8 cellular contexts compared by ENCODE assay signal in genomic region chr1:207052736-207053545, GRCh38. TPM values are rescaled to one million over a fixed set of nuclear protein-coding genes. Genes with fewer than 3 reads are reported as not detected.
DNase-seq lines count a peak whose midpoint lies in the region; ATAC-seq and TF ChIP-seq lines count a peak whose summit lies in the region.

Gene PFKFB2 (plus strand): TSS chr1:207053275. CDS start chr1:207054718, 1,443 bp downstream.

- ATAC-seq in HG02610 (IDR thresholded peaks at IDR 0.05; ENCODE audit: unreplicated experiment): peak; percentile 83

- intact Hi-C loops in adrenal gland (cut with DNase I) (no loop called here), ovary (cut with DNase I) (loop anchor here in 1 of 4 donors (10.0 kb wide), 1 partner anchor 352 kb away; no protein-coding TSS in a partner anchor)

- H3K4me1 ChIP-seq in adrenal gland (replicated peaks in 1 of 2) (peaks cover 7 to 46% of the 10 kb centered on the region in 2 donors), cardiac muscle cell (ENCODE audit: low read depth) (peaks cover 11% of the 10 kb centered on the region), ovary (ENCODE audit: insufficient read depth) (peaks cover 7% of the 10 kb centered on the region), thymus (ENCODE audit: control insufficient read depth, insufficient read depth, low read length) (peaks cover 11% of the 10 kb centered on the region)

- peak within 1 kb of the TSS; percentile 80 for H3K4me3 ChIP-seq in GM12865 (ENCODE audit: low read depth, low read length)
- peak within 1 kb of the TSS; percentile 10 to 81 (median 72) for H3K4me3 ChIP-seq in adrenal gland
- peak within 1 kb of the TSS; percentile 58 for H3K4me3 ChIP-seq in cardiac muscle cell
- peak within 1 kb of the TSS; percentile 65 for H3K4me3 ChIP-seq in ovary
- H3K4me3 ChIP-seq in thymus (ENCODE audit: low read length): peak within 1 kb of the TSS; percentile 78

- 0 to 2% (median 1%) methylated on average over 14 to 51 of the region's 51 CpGs for WGBS in adrenal gland, 4 donors
- WGBS in ovary, 3 donors: 0 to 1% (median 1%) methylated on average over 51 of the region's 51 CpGs
- under 1% methylated on average over 51 of the region's 51 CpGs for WGBS in thymus

- no peak for TF ChIP-seq EP300 in ovary (IDR thresholded peaks at IDR 0.05)

- no peaks in the 10 kb centered on the region for H3K27me3 ChIP-seq in adrenal gland
- H3K27me3 ChIP-seq in cardiac muscle cell: no peaks in the 10 kb centered on the region
- H3K27me3 ChIP-seq in ovary: no peaks in the 10 kb centered on the region
- H3K27me3 ChIP-seq in thymus (ENCODE audit: control insufficient read depth, insufficient read depth): no peaks in the 10 kb centered on the region

- TF ChIP-seq POLR2A in adrenal gland (IDR thresholded peaks at IDR 0.05): peak; percentile 90 to 98
- peak; percentile 80 for TF ChIP-seq POLR2A in ovary (IDR thresholded peaks at IDR 0.05)

- peak; percentile 93 for DNase-seq in GM12865 (ENCODE audit: low read depth)
- peak; percentile 99 for DNase-seq in NCI-H128 (lab: John Stamatoyannopoulos, UW; ENCODE audit: unreplicated experiment)
- DNase-seq in SW480 (ENCODE audit: low spot score): peak; percentile 99
- peak; percentile 99 to 100 (median 100) for DNase-seq in adrenal gland
- peak; percentile 95 to 100 for DNase-seq in cardiac muscle cell (ENCODE audit: low read depth in 1 of 2, low spot score in 1 of 2)
- DNase-seq in ovary: peak; percentile 96 to 99 (median 98)

- H3K27ac ChIP-seq in adrenal gland (peak within 1 kb of the TSS; percentile 70 to 95 (median 92)), cardiac muscle cell (peak within 1 kb of the TSS; percentile 89), ovary (peak within 1 kb of the TSS; percentile 75 to 83), thymus (ENCODE audit: low read depth) (peak within 1 kb of the TSS; percentile 89)

- TF ChIP-seq CTCF in GM12865 (IDR thresholded peaks at IDR 0.05; ENCODE audit: insufficient read depth, low read depth, low read length, missing control alignments): peak; percentile 6
- TF ChIP-seq CTCF in adrenal gland (IDR thresholded peaks at IDR 0.05): peak in 4 of 6 experiments; percentile 45 to 69 (median 55)
- TF ChIP-seq CTCF in cardiac muscle cell (IDR thresholded peaks at IDR 0.05; ENCODE audit: low read depth, low read length): no peak
- peak in 1 of 3 donors; percentile 61 for TF ChIP-seq CTCF in ovary (IDR thresholded peaks at IDR 0.05)

- H3K36me3 ChIP-seq in adrenal gland (replicated peaks in 1 of 2) (peaks cover 0 to 10% of the 10 kb centered on the region in 2 donors), cardiac muscle cell (peaks cover 10% of the 10 kb centered on the region), ovary (no peaks in the 10 kb centered on the region), thymus (ENCODE audit: control insufficient read depth, insufficient read depth) (peaks cover 4% of the 10 kb centered on the region)

- no peaks in the 10 kb centered on the region for H3K9me3 ChIP-seq in adrenal gland (replicated peaks in 1 of 3)
- no peaks in the 10 kb centered on the region for H3K9me3 ChIP-seq in cardiac muscle cell (ENCODE audit: low read depth)
- H3K9me3 ChIP-seq in ovary: no peaks in the 10 kb centered on the region
- no peaks in the 10 kb centered on the region for H3K9me3 ChIP-seq in thymus (ENCODE audit: control insufficient read depth)

RNA-seq across cellular contexts. Expression of gene PFKFB2, which starts in this region (rescaled TPM):
- 10 to 100 TPM; 10.3 to 25.8 (median 19.6) TPM for total RNA-seq in adrenal gland
- 10 to 100 TPM in 1 of 3 donors, 1 to 10 TPM in 2; 3.9 to 10.8 (median 6.7) TPM for polyA plus RNA-seq in adrenal gland
- total RNA-seq in cardiac muscle cell: 3.6 and 5.7 TPM in 2 replicates
- 3.6 and 6.0 TPM in 2 replicates for polyA plus RNA-seq in cardiac muscle cell
- total RNA-seq in ovary: 10 to 100 TPM in 2 of 7 donors, 1 to 10 TPM in 5; 5.0 to 11.4 (median 8.7) TPM
- polyA plus RNA-seq in ovary: 1 to 10 TPM; 3.0 to 7.7 TPM
- polyA plus RNA-seq in thymus: 31.0 TPM

Comparison
In these comparisons a context has a peak if more than half of its experiments do, and no peak if none do; other contexts are left out.
1. Peak in every context shown above with its lines: DNase-seq, ATAC-seq, H3K4me3 ChIP-seq and H3K27ac ChIP-seq.